1 cellular context compared by ENCODE assay signal in genomic region chr19:58097349-58097748, GRCh38.
TF ChIP-seq lines count a peak whose summit lies in the region.

No MANE protein-coding gene starts in this region.

TF ChIP-seq in HEK293, 187 proteins besides CTCF, POLR2A, EP300 and RAD21 (continued from another document):
- TF ChIP-seq ZNF843 (tag by site-specific recombination; IDR thresholded peaks at IDR 0.05) (no peak), PRDM6 (tag by site-specific recombination; IDR thresholded peaks at IDR 0.05) (no peak), ZNF518A (tag by site-specific recombination; conservative IDR thresholded peaks at IDR 0.05; ENCODE audit: low read depth) (no peak), ZNF133 (tag by site-specific recombination; IDR thresholded peaks at IDR 0.05) (no peak)
